ENCODE assay signal across 8 cellular contexts in the genomic region with DNA sequence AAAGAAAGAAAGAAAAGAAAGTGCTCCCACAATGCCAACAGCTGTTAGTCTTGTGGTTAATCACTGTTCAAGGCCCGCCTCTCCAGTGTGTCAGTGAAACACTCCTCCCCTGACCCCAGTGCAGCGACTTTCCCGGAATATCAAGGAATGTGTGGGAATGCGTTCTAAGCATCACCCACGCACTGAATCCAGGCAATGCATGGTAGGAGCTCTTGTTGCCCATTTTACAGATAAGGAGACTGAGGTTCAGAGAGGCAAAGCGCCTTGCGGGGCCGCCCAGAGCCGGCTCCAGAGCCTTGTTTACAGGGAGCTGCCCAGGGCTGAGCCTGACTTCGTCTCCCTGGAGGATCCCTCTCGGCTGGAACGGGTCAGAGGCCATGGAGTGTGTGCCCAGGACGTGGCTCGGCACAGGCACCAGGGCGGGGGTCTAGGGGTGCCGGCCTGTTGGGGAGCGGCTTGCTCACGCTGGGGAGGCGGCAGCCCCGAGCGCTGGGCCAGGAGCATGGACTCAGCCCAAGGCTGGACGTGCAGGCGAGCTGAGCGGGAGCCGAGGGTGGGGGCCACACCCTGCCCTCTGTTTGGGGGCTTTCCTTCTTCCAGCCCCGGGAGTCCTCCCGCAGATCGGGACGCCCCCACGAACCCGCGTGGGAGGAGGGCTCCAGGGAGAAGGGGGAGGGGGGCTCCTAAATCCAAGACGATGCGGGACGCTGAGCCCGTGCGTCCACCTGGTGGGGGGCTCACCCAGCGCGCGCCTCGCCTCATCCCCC. TPM values are rescaled to one million over a fixed set of nuclear protein-coding genes. Genes with fewer than 3 reads are reported as not detected.
A peak's percentile ranks its signal among the peaks of the same experiment; 100 is the strongest.
DNase-seq lines count a peak whose midpoint lies in the region; ATAC-seq and TF ChIP-seq lines count a peak whose summit lies in the region.

No MANE protein-coding gene starts in this region.

- peaks cover 29% of the 10 kb centered on the region for H3K4me1 Mint-ChIP-seq in activated T-helper 1 cell treated with anti-CD3 and anti-CD28 coated beads, Interleukin-12 subunit alpha, Interleukin-12 subunit beta, Interleukin-2, Interleukin-4 antibody, amounts not matched to agents 30 ng/mL and 10 ng/mL and 1 ng/mL, durations not matched to agents 14 hours and 24 hours and 36 hours (ENCODE audit: low read depth)

- H3K36me3 Mint-ChIP-seq in activated T-helper 1 cell treated with anti-CD3 and anti-CD28 coated beads, Interleukin-12 subunit alpha, Interleukin-12 subunit beta, Interleukin-2, Interleukin-4 antibody, amounts not matched to agents 30 ng/mL and 10 ng/mL and 1 ng/mL, durations not matched to agents 14 hours and 24 hours and 36 hours (ENCODE audit: low read depth), result peaks cover 39% of the 10 kb centered on the region

- peak overlapping the region; percentile 87 for H3K27ac Mint-ChIP-seq in activated T-helper 1 cell treated with anti-CD3 and anti-CD28 coated beads, Interleukin-12 subunit alpha, Interleukin-12 subunit beta, Interleukin-2, Interleukin-4 antibody, amounts not matched to agents 30 ng/mL and 10 ng/mL and 1 ng/mL, durations not matched to agents 14 hours and 24 hours and 36 hours

- no peaks in the 10 kb centered on the region for H3K27me3 Mint-ChIP-seq in activated T-helper 1 cell treated with anti-CD3 and anti-CD28 coated beads, Interleukin-12 subunit alpha, Interleukin-12 subunit beta, Interleukin-2, Interleukin-4 antibody, amounts not matched to agents 30 ng/mL and 10 ng/mL and 1 ng/mL, durations not matched to agents 14 hours and 24 hours and 36 hours (ENCODE audit: insufficient read depth)

- peaks cover 14% of the 10 kb centered on the region for H3K9me3 Mint-ChIP-seq in activated T-helper 1 cell treated with anti-CD3 and anti-CD28 coated beads, Interleukin-12 subunit alpha, Interleukin-12 subunit beta, Interleukin-2, Interleukin-4 antibody, amounts not matched to agents 30 ng/mL and 10 ng/mL and 1 ng/mL, durations not matched to agents 14 hours and 24 hours and 36 hours

- H3K4me3 ChIP-seq in fibroblast of villous mesenchyme (ENCODE audit: low read depth, low read length), result peak overlapping the region; percentile 83

- ATAC-seq in HG03342 (IDR thresholded peaks at IDR 0.05; ENCODE audit: unreplicated experiment) (peak; percentile 10), omental fat pad (ENCODE audit: low FRiP score) (peak; percentile 69), GM21528 (IDR thresholded peaks at IDR 0.05; ENCODE audit: low FRiP score, unreplicated experiment) (no peak), GM18520 (IDR thresholded peaks at IDR 0.05; ENCODE audit: unreplicated experiment) (no peak)

- DNase-seq in ELR (ENCODE audit: low read depth) (peak; percentile 73), fibroblast of villous mesenchyme (ENCODE audit: low read depth) (peak; percentile 90), omental fat pad (ENCODE audit: low spot score) (no peak), NCI-H1930 (lab: John Stamatoyannopoulos, UW) (no peak)
- no peak for DNase-seq in activated T-helper 1 cell treated with anti-CD3 and anti-CD28 coated beads, Interleukin-12 subunit alpha, Interleukin-12 subunit beta, Interleukin-2, Interleukin-4 antibody, amounts not matched to agents 30 ng/mL and 10 ng/mL and 1 ng/mL, durations not matched to agents 14 hours and 24 hours and 36 hours (ENCODE audit: low spot score)

- intact Hi-C loops in activated T-helper 1 cell treated with anti-CD3 and anti-CD28 coated beads, Interleukin-12 subunit alpha, Interleukin-12 subunit beta, Interleukin-2, Interleukin-4 antibody, amounts not matched to agents 30 ng/mL and 10 ng/mL and 1 ng/mL, durations not matched to agents 14 hours and 24 hours and 36 hours (cut with micrococcal nuclease), result no loop called here

- TF ChIP-seq CTCF in fibroblast of villous mesenchyme (IDR thresholded peaks at IDR 0.05; ENCODE audit: insufficient read depth, low read depth, low read length) (no peak), omental fat pad (IDR thresholded peaks at IDR 0.05) (no peak)

- H3K4me3 Mint-ChIP-seq in activated T-helper 1 cell treated with anti-CD3 and anti-CD28 coated beads, Interleukin-12 subunit alpha, Interleukin-12 subunit beta, Interleukin-2, Interleukin-4 antibody, amounts not matched to agents 30 ng/mL and 10 ng/mL and 1 ng/mL, durations not matched to agents 14 hours and 24 hours and 36 hours, result peak overlapping the region; percentile 90

RNA-seq across cellular contexts. Expression of a gene that starts 0.8 kb away (rescaled TPM):
- total RNA-seq in activated T-helper 1 cell treated with anti-CD3 and anti-CD28 coated beads, Interleukin-12 subunit alpha, Interleukin-12 subunit beta, Interleukin-2, Interleukin-4 antibody, amounts not matched to agents 30 ng/mL and 10 ng/mL and 1 ng/mL, durations not matched to agents 14 hours and 24 hours and 36 hours, result 60.6 and 62.4 TPM in 2 replicates
- total RNA-seq in fibroblast of villous mesenchyme, result 39.9 and 44.0 TPM in 2 replicates
- 100 to 1,000 TPM; 138 to 213 (median 155) TPM for total RNA-seq in omental fat pad

RNA-seq across cellular contexts. Expression of a gene that starts 18.2 kb away (rescaled TPM):
- 30.8 and 31.6 TPM in 2 replicates for total RNA-seq in activated T-helper 1 cell treated with anti-CD3 and anti-CD28 coated beads, Interleukin-12 subunit alpha, Interleukin-12 subunit beta, Interleukin-2, Interleukin-4 antibody, amounts not matched to agents 30 ng/mL and 10 ng/mL and 1 ng/mL, durations not matched to agents 14 hours and 24 hours and 36 hours
- total RNA-seq in fibroblast of villous mesenchyme, result 30.0 and 34.1 TPM in 2 replicates
- 10 to 100 TPM; 26.6 to 78.5 (median 45.0) TPM for total RNA-seq in omental fat pad

RNA-seq across cellular contexts. Expression of a gene that starts 21.1 kb away (rescaled TPM):
- 17.2 and 20.8 TPM in 2 replicates for total RNA-seq in activated T-helper 1 cell treated with anti-CD3 and anti-CD28 coated beads, Interleukin-12 subunit alpha, Interleukin-12 subunit beta, Interleukin-2, Interleukin-4 antibody, amounts not matched to agents 30 ng/mL and 10 ng/mL and 1 ng/mL, durations not matched to agents 14 hours and 24 hours and 36 hours
- total RNA-seq in fibroblast of villous mesenchyme (37.1 and 43.8 TPM in 2 replicates), omental fat pad (10 to 100 TPM; 28.5 to 93.4 (median 54.1) TPM)

RNA-seq across cellular contexts. Expression of a gene that starts 32.0 kb away (rescaled TPM):
- total RNA-seq in activated T-helper 1 cell treated with anti-CD3 and anti-CD28 coated beads, Interleukin-12 subunit alpha, Interleukin-12 subunit beta, Interleukin-2, Interleukin-4 antibody, amounts not matched to agents 30 ng/mL and 10 ng/mL and 1 ng/mL, durations not matched to agents 14 hours and 24 hours and 36 hours, result 1.1 and 1.2 TPM in 2 replicates
- 2.6 and 3.5 TPM in 2 replicates for total RNA-seq in fibroblast of villous mesenchyme
- 1 to 10 TPM in 3 of 4 donors, under 1 TPM in 1; 0.82 to 3.0 (median 1.3) TPM for total RNA-seq in omental fat pad

RNA-seq across cellular contexts. Expression of a gene that starts 39.0 kb away (rescaled TPM):
- 62.6 and 70.2 TPM in 2 replicates for total RNA-seq in activated T-helper 1 cell treated with anti-CD3 and anti-CD28 coated beads, Interleukin-12 subunit alpha, Interleukin-12 subunit beta, Interleukin-2, Interleukin-4 antibody, amounts not matched to agents 30 ng/mL and 10 ng/mL and 1 ng/mL, durations not matched to agents 14 hours and 24 hours and 36 hours
- total RNA-seq in fibroblast of villous mesenchyme (11.2 and 11.9 TPM in 2 replicates), omental fat pad (10 to 100 TPM in 3 of 4 donors, 1 to 10 TPM in 1; 8.8 to 18.0 (median 13.5) TPM)

Comparison
In these comparisons a context has a peak if more than half of its experiments do, and no peak if none do; other contexts are left out.
1. DNase-seq: peak in ELR (single experiment) and fibroblast of villous mesenchyme (single experiment); none in activated T-helper 1 cell treated with anti-CD3 and anti-CD28 coated beads, Interleukin-12 subunit alpha, Interleukin-12 subunit beta, Interleukin-2, Interleukin-4 antibody, amounts not matched to agents 30 ng/mL and 10 ng/mL and 1 ng/mL, durations not matched to agents 14 hours and 24 hours and 36 hours (single experiment), omental fat pad (single experiment) and NCI-H1930 (0 of 2).
2. ATAC-seq: peak in HG03342 (single experiment) and omental fat pad (single experiment); none in GM21528 (single experiment) and GM18520 (single experiment).